In genomic region chr7:51141451-51141971, GRCh38 we compare ENCODE assay signal across 8 cellular contexts.
A peak's percentile ranks its signal among the peaks of the same experiment; 100 is the strongest.
DNase-seq lines count a peak whose midpoint lies in the region; ATAC-seq and TF ChIP-seq lines count a peak whose summit lies in the region.

No MANE protein-coding gene starts in this region.

- H3K4me3 ChIP-seq in BJ (ENCODE audit: low read depth, low read length) (no peak overlapping the region), HCT116 (replicated peaks in 1 of 2; ENCODE audit: low read depth in 1 of 2, low read length in 2 of 2) (no peak overlapping the region), RWPE2 (ENCODE audit: severe bottlenecking) (no peak overlapping the region), retinal pigment epithelial cell (ENCODE audit: low read length) (no peak overlapping the region)

- ATAC-seq in HCT116: peak; percentile 46; the same call in 1 of the 2 replicates
- ATAC-seq in RWPE2 (ENCODE audit: low read depth): peak; percentile 30; the same call in 1 of the 3 replicates

- TF ChIP-seq POLR2A in HCT116 (IDR thresholded peaks at IDR 0.05; ENCODE audit: borderline replicate concordance, extremely low read depth, insufficient read depth, insufficient read length): no peak

- RAD21 ChIA-PET in HCT116 (lab: Charles Lee; ENCODE audit: low non-redundant PET in 1 of 2, low total read pairs in 2 of 2, uncharacterized antibody in 2 of 2, unreplicated experiment in 2 of 2): interaction anchor here in 1 of 2 experiments (0.7 to 0.8 kb wide), 2 partner anchors 21 to 673 kb away, joined by 3 read pairs; no protein-coding TSS in a partner anchor

- no peaks in the 10 kb centered on the region for H3K9me2 ChIP-seq in HCT116 (ENCODE audit: insufficient read depth)

- peaks cover 8 to 12% of the 10 kb centered on the region in 2 experiments for H3K4me1 ChIP-seq in HCT116 (ENCODE audit: control insufficient read depth in 1 of 2, insufficient read depth in 2 of 2, low read length in 2 of 2)
- peaks cover 14% of the 10 kb centered on the region for H3K4me1 ChIP-seq in RWPE2 (ENCODE audit: insufficient read depth, poor library complexity, severe bottlenecking)

- intact Hi-C loops in HCT116 (cut with micrococcal nuclease): loop anchor here (1.0 to 5.0 kb wide), 3 partner anchors 445 to 1049 kb away; partner anchors contain the start of gene ZPBP

- POLR2A ChIA-PET in BJ (lab: Charles Lee) (no interaction called here), HCT116 (lab: Charles Lee) (no interaction called here)

- H4K20me1 ChIP-seq in HCT116 (ENCODE audit: insufficient read depth): no peaks in the 10 kb centered on the region

- CTCF ChIA-PET in BJ (lab: Yijun Ruan, JAX): interaction anchor here (0.6 to 4.4 kb wide), 51 partner anchors 8 to 935 kb away, joined by 3 to 67 read pairs (median 4); no protein-coding TSS in a partner anchor
- CTCF ChIA-PET in HCT116 (lab: Charles Lee): interaction anchor here (0.7 to 2.5 kb wide), 7 partner anchors 16 to 705 kb away, joined by 3 to 13 read pairs (median 4); no protein-coding TSS in a partner anchor

- DNase-seq in BJ (ENCODE audit: low read depth) (no peak), HCT116 (ENCODE audit: low read depth, low spot score) (no peak), RWPE2 (ENCODE audit: low spot score) (no peak), foreskin melanocyte (peak; percentile 56), retinal pigment epithelial cell (ENCODE audit: low read depth) (no peak), MV-4-11 (lab: John Stamatoyannopoulos, UW) (no peak), SW 1271 (lab: John Stamatoyannopoulos, UW) (no peak), RPMI8226 (no peak)

- H3K36me3 ChIP-seq in BJ (ENCODE audit: control insufficient read depth, insufficient read depth, low read length): no peaks in the 10 kb centered on the region
- no peaks in the 10 kb centered on the region for H3K36me3 ChIP-seq in HCT116 (ENCODE audit: control insufficient read depth in 1 of 2, insufficient read depth in 2 of 2, low read length in 2 of 2)
- no peaks in the 10 kb centered on the region for H3K36me3 ChIP-seq in RWPE2 (ENCODE audit: low read depth)

- H3K4me2 ChIP-seq in HCT116 (ENCODE audit: low read length): no peak overlapping the region

- no peak overlapping the region for H3K9ac ChIP-seq in HCT116 (ENCODE audit: low read length)

- no peaks in the 10 kb centered on the region; a peak in 1 of 4 replicates for H3K9me3 ChIP-seq in HCT116 (ENCODE audit: control insufficient read depth in 1 of 2, insufficient read depth in 1 of 2, low read depth in 1 of 2, low read length in 2 of 2)
- peaks cover 1% of the 10 kb centered on the region for H3K9me3 ChIP-seq in RWPE2 (ENCODE audit: severe bottlenecking)

- no TSS peak for BruUV-seq in HCT116 (replicated peaks; lab: Mats Ljungman, UMichigan)

- H3K79me2 ChIP-seq in HCT116 (ENCODE audit: insufficient read depth, low read length): no peaks in the 10 kb centered on the region

- H3K27me3 ChIP-seq in BJ (ENCODE audit: control insufficient read depth, insufficient read depth, low read length) (peaks cover 5% of the 10 kb centered on the region), HCT116 (ENCODE audit: insufficient read depth, low read length) (no peaks in the 10 kb centered on the region), RWPE2 (ENCODE audit: insufficient read depth, poor library complexity, severe bottlenecking) (no peaks in the 10 kb centered on the region)

- H2AFZ ChIP-seq in HCT116 (ENCODE audit: low read depth, low read length, poor library complexity, severe bottlenecking): no peak overlapping the region

- H3K27ac ChIP-seq in HCT116 (ENCODE audit: low read depth, low read length): no peak overlapping the region
- H3K27ac ChIP-seq in RWPE2 (ENCODE audit: poor library complexity, severe bottlenecking): no peak overlapping the region

- TF ChIP-seq CTCF in BJ (IDR thresholded peaks at IDR 0.05; ENCODE audit: insufficient read depth, low read depth, low read length) (peak; percentile 75), HCT116 (IDR thresholded peaks at IDR 0.05 in 2 of 3, conservative IDR thresholded peaks at IDR 0.05 in 1 of 3; ENCODE audit: borderline replicate concordance in 1 of 3, insufficient read depth in 1 of 3, low read depth in 2 of 3, low read length in 2 of 3) (peak; percentile 44 to 60 (median 47); a peak in 5 of 6 replicates), RWPE2 (IDR thresholded peaks at IDR 0.05; ENCODE audit: poor library complexity, severe bottlenecking) (peak; percentile 82), retinal pigment epithelial cell (conservative IDR thresholded peaks at IDR 0.05; ENCODE audit: low read depth, low read length) (peak; percentile 75)

- TF ChIP-seq RAD21 in HCT116 (IDR thresholded peaks at IDR 0.05; ENCODE audit: low read depth): peak; percentile 76

TF ChIP-seq in HCT116, 20 proteins besides CTCF, POLR2A, EP300 and RAD21:
- no peak for TF ChIP-seq CEBPB (IDR thresholded peaks at IDR 0.05; ENCODE audit: low read depth)
- TF ChIP-seq CBX3 (IDR thresholded peaks at IDR 0.05; ENCODE audit: low read depth): no peak
- no peak for TF ChIP-seq REST (IDR thresholded peaks at IDR 0.05; ENCODE audit: low read depth)
